ENCODE assay signal across 8 cellular contexts in the genomic region with DNA sequence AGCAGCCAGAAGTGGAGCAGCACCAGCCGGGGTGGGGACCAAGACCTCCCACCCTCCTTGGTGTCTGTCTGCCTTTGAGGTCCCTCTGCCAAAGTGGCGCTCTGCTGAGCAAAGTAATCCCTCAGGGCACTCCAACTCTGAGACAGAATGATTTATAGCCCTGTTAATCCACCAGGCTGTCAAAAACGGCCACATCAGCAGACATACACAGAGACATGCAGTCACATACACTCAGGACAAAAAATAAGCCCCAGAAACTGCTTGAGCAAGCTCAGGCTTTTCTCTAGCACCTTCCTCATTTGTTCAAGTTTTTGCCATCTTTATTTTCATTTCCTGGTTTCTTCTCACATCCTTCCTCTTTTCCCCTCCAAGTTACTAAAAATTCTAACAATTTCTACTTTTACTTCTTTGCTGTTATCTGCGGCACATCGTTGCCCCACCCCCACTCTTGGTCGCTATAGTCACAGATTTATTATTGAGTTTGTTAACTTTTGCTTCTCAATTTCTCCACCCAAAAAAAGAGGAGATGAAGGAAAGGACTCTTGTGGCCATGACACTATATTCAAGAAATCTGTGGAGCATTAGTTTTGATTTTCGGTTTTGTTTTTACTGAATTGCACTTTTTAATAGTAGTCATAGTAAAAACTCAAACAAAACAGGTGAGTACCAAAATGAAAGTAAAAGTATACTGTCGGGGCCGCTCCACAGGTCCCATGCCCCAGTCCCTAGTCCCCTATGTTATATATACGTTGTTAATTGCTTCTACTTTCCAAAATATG. TPM values are rescaled to one million over a fixed set of nuclear protein-coding genes. Genes with fewer than 3 reads are reported as not detected.
DNase-seq lines count a peak whose midpoint lies in the region; ATAC-seq and TF ChIP-seq lines count a peak whose summit lies in the region.

No MANE protein-coding gene starts in this region.

- H3K27me3 Mint-ChIP-seq in CD8-positive, alpha-beta memory T cell: no peaks in the 10 kb centered on the region

- ATAC-seq in GM19372 (IDR thresholded peaks at IDR 0.05; ENCODE audit: low read depth, unreplicated experiment) (peak; percentile 63), HG03342 (IDR thresholded peaks at IDR 0.05; ENCODE audit: unreplicated experiment) (peak; percentile 64)

- H3K4me3 Mint-ChIP-seq in CD8-positive, alpha-beta memory T cell: peak overlapping the region; percentile 88 to 96 (median 94)

- CTCF ChIA-PET in CD8-positive, alpha-beta memory T cell (lab: Charles Lee): interaction anchor here (1.1 to 4.0 kb wide), 4 partner anchors 12 to 76 kb away, joined by 3 to 21 read pairs (median 4); no protein-coding TSS in a partner anchor

- peaks cover 32 to 42% (median 39%) of the 10 kb centered on the region in 3 donors for H3K4me1 Mint-ChIP-seq in CD8-positive, alpha-beta memory T cell

- H3K4me3 ChIP-seq in CD8-positive, alpha-beta memory T cell (ENCODE audit: low read length): peak overlapping the region; percentile 75
- H3K4me3 ChIP-seq in coronary artery (peak overlapping the region; percentile 16), foreskin fibroblast (ENCODE audit: low read depth in 1 of 2, low read length in 2 of 2) (no peak overlapping the region)

- peaks cover 0 to 5% (median 0%) of the 10 kb centered on the region in 3 donors for H3K36me3 Mint-ChIP-seq in CD8-positive, alpha-beta memory T cell

- no peaks in the 10 kb centered on the region for H3K36me3 ChIP-seq in CD8-positive, alpha-beta memory T cell (ENCODE audit: insufficient read depth, low read length)

- DNase-seq in CD8-positive, alpha-beta memory T cell: peak in 3 of 5 donors; percentile 46 to 56 (median 52)
- DNase-seq in OCI-M1 (lab: John Stamatoyannopoulos, UW) (peak; percentile 41), coronary artery (ENCODE audit: low spot score) (no peak), retina (peak; percentile 58), cerebellar cortex (ENCODE audit: low spot score) (no peak), foreskin fibroblast (no peak)

- H3K4me1 ChIP-seq in CD8-positive, alpha-beta memory T cell (ENCODE audit: insufficient read depth, low read length): peaks cover 15% of the 10 kb centered on the region

- no peaks in the 10 kb centered on the region for H3K9me3 ChIP-seq in CD8-positive, alpha-beta memory T cell (ENCODE audit: low read length)

- POLR2A ChIA-PET in CD8-positive, alpha-beta memory T cell (lab: Charles Lee): interaction anchor here (1.5 kb wide), 1 partner anchor 17 kb away, joined by 5 read pairs; the partner anchor contains the start of gene ADRB2

- no peak for TF ChIP-seq CTCF in coronary artery (IDR thresholded peaks at IDR 0.05)
- no peak for TF ChIP-seq CTCF in foreskin fibroblast (IDR thresholded peaks at IDR 0.05; ENCODE audit: low read depth, low read length)

- H3K9me3 Mint-ChIP-seq in CD8-positive, alpha-beta memory T cell: no peaks in the 10 kb centered on the region

- H3K27ac ChIP-seq in CD8-positive, alpha-beta memory T cell (ENCODE audit: low read depth, low read length): peak overlapping the region; percentile 55
- peak overlapping the region in 1 of 2 donors; percentile 17 for H3K27ac ChIP-seq in coronary artery

- H3K27me3 ChIP-seq in CD8-positive, alpha-beta memory T cell (ENCODE audit: insufficient read depth, low read length, poor library complexity, severe bottlenecking): no peaks in the 10 kb centered on the region

- peak overlapping the region; percentile 74 to 98 (median 94) for H3K27ac Mint-ChIP-seq in CD8-positive, alpha-beta memory T cell

RNA-seq across cellular contexts. Expression of gene ADRB2, which starts 17.4 kb away (rescaled TPM):
- total RNA-seq in CD8-positive, alpha-beta memory T cell: 1 to 10 TPM; 1.6 to 2.1 TPM
- 25.7 TPM for polyA plus RNA-seq in CD8-positive, alpha-beta memory T cell

Comparison
In these comparisons a context has a peak if more than half of its experiments do, and no peak if none do; other contexts are left out.
1. DNase-seq: peak in CD8-positive, alpha-beta memory T cell (3 of 5), OCI-M1 (single experiment) and retina (single experiment); none in coronary artery (single experiment), cerebellar cortex (single experiment) and foreskin fibroblast (0 of 2).
2. H3K4me3 ChIP-seq: peak in CD8-positive, alpha-beta memory T cell (single experiment) and coronary artery (single experiment); none in foreskin fibroblast (0 of 2).